In the genomic region with DNA sequence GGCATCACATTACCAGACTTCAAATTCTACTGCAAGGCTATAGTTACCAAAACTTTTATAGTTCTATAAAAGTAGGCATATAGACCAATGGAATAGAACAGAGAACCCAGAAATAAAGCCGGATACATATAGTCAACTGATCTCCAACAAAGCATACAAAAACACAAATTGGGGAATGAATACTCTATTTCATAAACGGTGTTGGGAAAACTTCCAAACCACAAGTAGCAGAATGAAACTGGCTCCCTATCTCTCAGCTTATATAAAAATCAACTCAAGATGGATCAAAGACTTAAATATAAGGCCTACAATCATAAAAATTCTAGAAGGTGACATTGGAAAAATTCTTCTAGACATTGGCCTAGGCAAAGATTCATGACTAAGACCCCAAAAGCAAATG, we compare ENCODE assay signal across 17 cellular contexts.
A peak's percentile ranks its signal among the peaks of the same experiment; 100 is the strongest.
DNase-seq lines count a peak whose midpoint lies in the region; ATAC-seq, FAIRE-seq and TF ChIP-seq lines count a peak whose summit lies in the region.
"Had no signal": no experiment of that assay in that cellular context is flagged by ENCODE, and none has a peak within 500 bp of the region (broad histone marks: within the 10 kb centered on the region; RNA-seq: fewer than 3 reads in every experiment).

No MANE protein-coding gene starts in this region.

- WGBS in ovary, 3 donors = 31 to 34% (median 34%) methylated on average over 2 of the region's 2 CpGs

- H4K20me1 ChIP-seq in astrocyte (ENCODE audit: insufficient read depth, low read length) (no peaks in the 10 kb centered on the region), fibroblast of lung (ENCODE audit: control insufficient read depth, extremely low read depth, insufficient read depth, low read length) (no peaks in the 10 kb centered on the region)
- H4K20me1 ChIP-seq: BLaER1 treated with 17β-estradiol and CSF1 and Interleukin-3, amounts not matched to agents 10 nM and 100 nM had no signal

- no peaks in the 10 kb centered on the region for H3K27me3 Mint-ChIP-seq in astrocyte (ENCODE audit: low read depth, unreplicated experiment)
- no peaks in the 10 kb centered on the region for H3K27me3 Mint-ChIP-seq in activated CD8-positive, alpha-beta T cell treated with anti-CD3 and anti-CD28 coated beads for 36 hours

- H3K4me1 ChIP-seq in astrocyte (ENCODE audit: insufficient read depth, low read length) (no peaks in the 10 kb centered on the region), fibroblast of lung (ENCODE audit: control insufficient read depth, extremely low read depth, insufficient read depth, low read length) (no peaks in the 10 kb centered on the region), ovary (ENCODE audit: insufficient read depth) (no peaks in the 10 kb centered on the region)
- H3K4me1 ChIP-seq: BLaER1 treated with 17β-estradiol and CSF1 and Interleukin-3, amounts not matched to agents 10 nM and 100 nM had no signal

- no peak for TF ChIP-seq EP300 in ovary (IDR thresholded peaks at IDR 0.05)

- H3K4me3 ChIP-seq in astrocyte (ENCODE audit: insufficient read depth, low read depth, low read length) (no peak overlapping the region), fibroblast of lung (replicated peaks in 1 of 4; ENCODE audit: control extremely low read depth in 1 of 4, insufficient read depth in 1 of 4, low read depth in 3 of 4, low read length in 4 of 4) (no peak overlapping the region), ovary (no peak overlapping the region)
- H3K4me3 ChIP-seq: BLaER1 treated with 17β-estradiol and CSF1 and Interleukin-3, amounts not matched to agents 10 nM and 100 nM; GM12878 had no signal

- H3K9ac ChIP-seq in astrocyte (ENCODE audit: low read length) = no peak overlapping the region
- H3K9ac ChIP-seq in fibroblast of lung (ENCODE audit: insufficient read depth, low read length) = no peak overlapping the region
- H3K9ac ChIP-seq: BLaER1 treated with 17β-estradiol and CSF1 and Interleukin-3, amounts not matched to agents 10 nM and 100 nM had no signal

- POLR2A ChIA-PET in activated CD8-positive, alpha-beta T cell treated with anti-CD3 and anti-CD28 coated beads for 36 hours (lab: Charles Lee) = no interaction called here

- H3K27me3 ChIP-seq in astrocyte (ENCODE audit: insufficient read depth, low read length) = no peaks in the 10 kb centered on the region
- H3K27me3 ChIP-seq in fibroblast of lung (ENCODE audit: control insufficient read depth, insufficient read depth, low read length) = no peaks in the 10 kb centered on the region
- H3K27me3 ChIP-seq in ovary = no peaks in the 10 kb centered on the region
- H3K27me3 ChIP-seq: BLaER1 treated with 17β-estradiol and CSF1 and Interleukin-3, amounts not matched to agents 10 nM and 100 nM had no signal

- H3K36me3 Mint-ChIP-seq in astrocyte (ENCODE audit: low read depth, unreplicated experiment) = no peaks in the 10 kb centered on the region
- no peaks in the 10 kb centered on the region for H3K36me3 Mint-ChIP-seq in activated CD8-positive, alpha-beta T cell treated with anti-CD3 and anti-CD28 coated beads for 36 hours (ENCODE audit: low read depth)
- H3K36me3 Mint-ChIP-seq: CD8-positive, alpha-beta T cell had no signal

- H3K9me3 ChIP-seq in astrocyte (ENCODE audit: insufficient read depth, low read depth, low read length) = no peaks in the 10 kb centered on the region
- H3K9me3 ChIP-seq in fibroblast of lung (ENCODE audit: control insufficient read depth, insufficient read depth, low read depth, low read length) = no peaks in the 10 kb centered on the region
- peaks cover 0 to 3% of the 10 kb centered on the region in 2 donors for H3K9me3 ChIP-seq in ovary

- no peak for TF ChIP-seq POLR2A in ovary (IDR thresholded peaks at IDR 0.05)

- H3K4me2 ChIP-seq in astrocyte (ENCODE audit: low read length) = no peak overlapping the region
- no peak overlapping the region for H3K4me2 ChIP-seq in fibroblast of lung (ENCODE audit: extremely low read depth, insufficient read depth, low read length)
- H3K4me2 ChIP-seq: BLaER1 treated with 17β-estradiol and CSF1 and Interleukin-3, amounts not matched to agents 10 nM and 100 nM had no signal

- H3K4me1 Mint-ChIP-seq in astrocyte (ENCODE audit: low read depth, unreplicated experiment) = no peaks in the 10 kb centered on the region
- no peaks in the 10 kb centered on the region for H3K4me1 Mint-ChIP-seq in activated CD8-positive, alpha-beta T cell treated with anti-CD3 and anti-CD28 coated beads for 36 hours (ENCODE audit: low read depth)
- H3K4me1 Mint-ChIP-seq: B cell, H9 had no signal

- CTCF ChIA-PET in activated CD8-positive, alpha-beta T cell treated with anti-CD3 and anti-CD28 coated beads for 36 hours (lab: Charles Lee) = no interaction called here

- H3K36me3 ChIP-seq in astrocyte (ENCODE audit: insufficient read depth, low read length) (no peaks in the 10 kb centered on the region), fibroblast of lung (ENCODE audit: control insufficient read depth, insufficient read depth, low read length) (no peaks in the 10 kb centered on the region), ovary (no peaks in the 10 kb centered on the region)
- H3K36me3 ChIP-seq: BLaER1 treated with 17β-estradiol and CSF1 and Interleukin-3, amounts not matched to agents 10 nM and 100 nM had no signal

- intact Hi-C loops in activated CD8-positive, alpha-beta T cell treated with anti-CD3 and anti-CD28 coated beads for 36 hours (cut with micrococcal nuclease) = no loop called here
- intact Hi-C loops in ovary (cut with DNase I) = no loop called here

- no peak for FAIRE-seq in astrocyte (lab: Jason Lieb, UNC)
- FAIRE-seq: GM12878, H1 had no signal

- H3K27ac Mint-ChIP-seq in astrocyte (ENCODE audit: unreplicated experiment) = no peak overlapping the region
- H3K27ac Mint-ChIP-seq in activated CD8-positive, alpha-beta T cell treated with anti-CD3 and anti-CD28 coated beads for 36 hours = no peak overlapping the region
- H3K27ac Mint-ChIP-seq: B cell; CD8-positive, alpha-beta T cell; H9 had no signal

- no peaks in the 10 kb centered on the region for H3K79me2 ChIP-seq in astrocyte (ENCODE audit: insufficient read depth, low read length)
- no peaks in the 10 kb centered on the region for H3K79me2 ChIP-seq in fibroblast of lung (ENCODE audit: control insufficient read depth, insufficient read depth, low read length)

- ATAC-seq in activated CD8-positive, alpha-beta T cell treated with anti-CD3 and anti-CD28 coated beads for 36 hours = no peak
- no peak for ATAC-seq in HG03521 (IDR thresholded peaks at IDR 0.05; ENCODE audit: unreplicated experiment)
- ATAC-seq: CD8-positive, alpha-beta T cell; GM12878 had no signal

- peak; percentile 45 for DNase-seq in RPMI7951 (ENCODE audit: low read depth)
- peak; percentile 9 for DNase-seq in astrocyte (ENCODE audit: low read depth)
- peak; percentile 19 to 52 for DNase-seq in fibroblast of lung (ENCODE audit: low read depth in 2 of 2)
- peak; percentile 16 for DNase-seq in myocyte (ENCODE audit: low read depth)
- DNase-seq in activated CD8-positive, alpha-beta T cell treated with anti-CD3 and anti-CD28 coated beads for 36 hours = no peak
- DNase-seq in ovary = no peak
- DNase-seq in NCI-H1417 treated with DMSO at 0.1 percent for 48 hours (lab: John Stamatoyannopoulos, UW) = no peak
- DNase-seq: Calu3; CD8-positive, alpha-beta T cell; DMS79 treated with DMSO at 0.1 percent for 48 hours; H9 had no signal

- no peak overlapping the region for H3K27ac ChIP-seq in astrocyte (ENCODE audit: low read depth, low read length)
- no peak overlapping the region for H3K27ac ChIP-seq in fibroblast of lung (ENCODE audit: insufficient read depth, low read length)
- no peak overlapping the region for H3K27ac ChIP-seq in ovary
- H3K27ac ChIP-seq: BLaER1 treated with 17β-estradiol and CSF1 and Interleukin-3, amounts not matched to agents 10 nM and 100 nM; HL-60 had no signal

- H2AFZ ChIP-seq in astrocyte (ENCODE audit: low read depth, low read length) = no peak overlapping the region
- H2AFZ ChIP-seq in fibroblast of lung (ENCODE audit: low read length) = no peak overlapping the region

- no peak for TF ChIP-seq CTCF in astrocyte (IDR thresholded peaks at IDR 0.05; ENCODE audit: insufficient read depth, low read depth, low read length)
- TF ChIP-seq CTCF in fibroblast of lung (conservative IDR thresholded peaks at IDR 0.05 in 1 of 2, IDR thresholded peaks at IDR 0.05 in 1 of 2; ENCODE audit: low read depth in 1 of 2, low read length in 2 of 2) = no peak
- no peak for TF ChIP-seq CTCF in activated CD8-positive, alpha-beta T cell treated with anti-CD3 and anti-CD28 coated beads for 36 hours (IDR thresholded peaks at IDR 0.05)
- TF ChIP-seq CTCF in ovary (IDR thresholded peaks at IDR 0.05) = no peak

- no peak overlapping the region for H3K4me3 Mint-ChIP-seq in astrocyte (ENCODE audit: unreplicated experiment)
- H3K4me3 Mint-ChIP-seq in activated CD8-positive, alpha-beta T cell treated with anti-CD3 and anti-CD28 coated beads for 36 hours = no peak overlapping the region
- H3K4me3 Mint-ChIP-seq: B cell; CD8-positive, alpha-beta T cell; H9 had no signal

- peaks cover 10% of the 10 kb centered on the region for H3K9me3 Mint-ChIP-seq in astrocyte (ENCODE audit: unreplicated experiment)
- peaks cover 10% of the 10 kb centered on the region for H3K9me3 Mint-ChIP-seq in activated CD8-positive, alpha-beta T cell treated with anti-CD3 and anti-CD28 coated beads for 36 hours

Comparison
In these comparisons a context has a peak if more than half of its experiments do, and no peak if none do; other contexts are left out.
1. DNase-seq: peak in RPMI7951 (single experiment), astrocyte (single experiment), fibroblast of lung (2 of 2) and myocyte (single experiment); none in activated CD8-positive, alpha-beta T cell treated with anti-CD3 and anti-CD28 coated beads for 36 hours (single experiment), ovary (0 of 5) and NCI-H1417 treated with DMSO at 0.1 percent for 48 hours (single experiment).